Comparison of ENCODE assay signal across 11 cellular contexts in the genomic region with DNA sequence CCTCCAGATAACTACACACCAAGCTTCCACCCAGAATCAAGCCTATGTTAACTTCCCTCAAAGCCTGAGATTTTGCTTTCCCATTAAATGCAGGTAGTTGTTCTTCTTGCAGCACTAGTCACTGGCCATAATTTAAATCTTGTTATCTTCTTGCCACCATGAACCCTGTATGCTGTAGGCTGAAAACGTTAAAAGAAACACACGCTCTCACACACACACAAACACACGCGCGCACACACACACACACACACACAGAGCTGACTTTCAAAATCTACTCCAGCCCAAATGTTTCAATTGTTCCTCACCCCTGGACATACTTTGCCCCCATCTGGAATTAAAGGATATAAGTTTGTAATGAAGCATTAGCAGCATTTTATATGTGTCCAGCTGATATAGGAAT. TPM values are rescaled to one million over a fixed set of nuclear protein-coding genes. Genes with fewer than 3 reads are reported as not detected.
"Had no signal": no experiment of that assay in that cellular context is flagged by ENCODE, and none has a peak within 500 bp of the region (broad histone marks: within the 10 kb centered on the region; RNA-seq: fewer than 3 reads in every experiment).

No MANE protein-coding gene starts in this region.

RNA-seq across cellular contexts. Expression of gene HBG2, which starts 1.1 kb away (rescaled TPM):
- total RNA-seq: OCI-LY7, PC-3, PC-9, Peyer's patch, Right ventricle myocardium inferior, Right ventricle myocardium superior, SJCRH30, SJSA1 had no signal

RNA-seq across cellular contexts. Expression of gene HBG1, which starts 3.8 kb away (rescaled TPM):
- total RNA-seq: OCI-LY7, PC-3, PC-9, Peyer's patch, Right ventricle myocardium inferior, Right ventricle myocardium superior, RPMI7951, SJCRH30, SJSA1, SK-MEL-5 had no signal
- polyA plus RNA-seq: SK-N-SH had no signal

RNA-seq across cellular contexts. Expression of gene HBE1, which starts 16.3 kb away (rescaled TPM):
- total RNA-seq: OCI-LY7, Peyer's patch, Right ventricle myocardium inferior, Right ventricle myocardium superior, SJSA1 had no signal

RNA-seq across cellular contexts. Expression of gene HBD, which starts 19.2 kb away (rescaled TPM):
- total RNA-seq: OCI-LY7, PC-3, PC-9, Peyer's patch, Right ventricle myocardium inferior, Right ventricle myocardium superior, RPMI7951, SJCRH30, SJSA1, SK-MEL-5 had no signal
- polyA plus RNA-seq: SK-N-SH had no signal

RNA-seq across cellular contexts. Expression of gene HBB, which starts 26.6 kb away (rescaled TPM):
- total RNA-seq: OCI-LY7, PC-3, PC-9, RPMI7951, SJCRH30, SJSA1, SK-MEL-5 had no signal
- polyA plus RNA-seq: SK-N-SH had no signal
